ENCODE assay signal across 14 cellular contexts in genomic region chr2:113376248-113376934, GRCh38.
DNase-seq lines count a peak whose midpoint lies in the region; ATAC-seq lines count a peak whose summit lies in the region.
"Had no signal": no experiment of that assay in that cellular context is flagged by ENCODE, and none has a peak within 500 bp of the region (broad histone marks: within the 10 kb centered on the region; RNA-seq: fewer than 3 reads in every experiment).

No MANE protein-coding gene starts in this region.

- H3K9me3 Mint-ChIP-seq in activated naive CD4-positive, alpha-beta T cell treated with anti-CD3 and anti-CD28 coated beads for 36 hours, result no peaks in the 10 kb centered on the region
- H3K9me3 Mint-ChIP-seq in activated naive CD4-positive, alpha-beta T cell treated with anti-CD3 and anti-CD28 coated beads, Interleukin-2, amount 10 ng/mL, durations not matched to agents 7 days and 5 days, result no peaks in the 10 kb centered on the region
- H3K9me3 Mint-ChIP-seq in stimulated activated effector memory CD8-positive, alpha-beta T cell treated with anti-CD3 and anti-CD28 coated beads, Interleukin-12 subunit alpha, Interleukin-12 subunit beta, amount 100 ng/mL, for 72 hours, result no peaks in the 10 kb centered on the region

- ATAC-seq in GM21786 (IDR thresholded peaks at IDR 0.05; ENCODE audit: unreplicated experiment) (peak; percentile 19), HG03378 (IDR thresholded peaks at IDR 0.05; ENCODE audit: unreplicated experiment) (peak; percentile 36)
- peak; percentile 40 for ATAC-seq in stimulated activated effector memory CD8-positive, alpha-beta T cell treated with anti-CD3 and anti-CD28 coated beads, Interleukin-12 subunit alpha, Interleukin-12 subunit beta, amount 100 ng/mL, for 72 hours
- ATAC-seq: esophagus mucosa had no signal

- no peaks in the 10 kb centered on the region for H3K27me3 Mint-ChIP-seq in activated naive CD4-positive, alpha-beta T cell treated with anti-CD3 and anti-CD28 coated beads for 36 hours (ENCODE audit: low read depth)
- peaks cover 15% of the 10 kb centered on the region for H3K27me3 Mint-ChIP-seq in activated naive CD4-positive, alpha-beta T cell treated with anti-CD3 and anti-CD28 coated beads, Interleukin-2, amount 10 ng/mL, durations not matched to agents 7 days and 5 days

- no peaks in the 10 kb centered on the region for H3K36me3 Mint-ChIP-seq in activated naive CD4-positive, alpha-beta T cell treated with anti-CD3 and anti-CD28 coated beads for 36 hours (ENCODE audit: low read depth)
- H3K36me3 Mint-ChIP-seq in activated naive CD4-positive, alpha-beta T cell treated with anti-CD3 and anti-CD28 coated beads, Interleukin-2, amount 10 ng/mL, durations not matched to agents 7 days and 5 days, result no peaks in the 10 kb centered on the region
- H3K36me3 Mint-ChIP-seq in stimulated activated effector memory CD8-positive, alpha-beta T cell treated with anti-CD3 and anti-CD28 coated beads, Interleukin-12 subunit alpha, Interleukin-12 subunit beta, amount 100 ng/mL, for 72 hours, result no peaks in the 10 kb centered on the region

- DNase-seq in activated naive CD4-positive, alpha-beta T cell treated with anti-CD3 and anti-CD28 coated beads for 36 hours, result peak; percentile 23
- no peak for DNase-seq in activated naive CD4-positive, alpha-beta T cell treated with anti-CD3 and anti-CD28 coated beads, Interleukin-2, amount 10 ng/mL, durations not matched to agents 7 days and 5 days
- no peak for DNase-seq in stimulated activated effector memory CD8-positive, alpha-beta T cell treated with anti-CD3 and anti-CD28 coated beads, Interleukin-12 subunit alpha, Interleukin-12 subunit beta, amount 100 ng/mL, for 72 hours (ENCODE audit: low spot score in 2 of 2)
- DNase-seq in midbrain (lab: John Stamatoyannopoulos, UW) (no peak), NCI-H2081 (lab: John Stamatoyannopoulos, UW) (no peak), NCI-H1694 treated with DMSO at 0.1 percent for 48 hours (lab: John Stamatoyannopoulos, UW) (no peak)
- DNase-seq: ACHN; central memory CD4-positive, alpha-beta T cell; mammary epithelial cell; NCI-H82; substantia nigra had no signal

- CTCF ChIA-PET in activated naive CD4-positive, alpha-beta T cell treated with anti-CD3 and anti-CD28 coated beads for 36 hours (lab: Charles Lee), result interaction anchor here (0.6 to 1.5 kb wide), 6 partner anchors 13 to 241 kb away, joined by 3 to 6 read pairs (median 4); no protein-coding TSS in a partner anchor
- CTCF ChIA-PET in activated naive CD4-positive, alpha-beta T cell treated with anti-CD3 and anti-CD28 coated beads, Interleukin-2, amount 10 ng/mL, durations not matched to agents 7 days and 5 days (lab: Charles Lee), result interaction anchor here (1.0 to 2.9 kb wide), 4 partner anchors 9 to 127 kb away, joined by 3 to 10 read pairs (median 4); no protein-coding TSS in a partner anchor

- H3K4me3 Mint-ChIP-seq in activated naive CD4-positive, alpha-beta T cell treated with anti-CD3 and anti-CD28 coated beads for 36 hours, result no peak overlapping the region
- H3K4me3 Mint-ChIP-seq in activated naive CD4-positive, alpha-beta T cell treated with anti-CD3 and anti-CD28 coated beads, Interleukin-2, amount 10 ng/mL, durations not matched to agents 7 days and 5 days, result no peak overlapping the region
- H3K4me3 Mint-ChIP-seq in stimulated activated effector memory CD8-positive, alpha-beta T cell treated with anti-CD3 and anti-CD28 coated beads, Interleukin-12 subunit alpha, Interleukin-12 subunit beta, amount 100 ng/mL, for 72 hours, result no peak overlapping the region

- peaks cover 10% of the 10 kb centered on the region for H3K4me1 Mint-ChIP-seq in activated naive CD4-positive, alpha-beta T cell treated with anti-CD3 and anti-CD28 coated beads for 36 hours (ENCODE audit: low read depth)
- H3K4me1 Mint-ChIP-seq in activated naive CD4-positive, alpha-beta T cell treated with anti-CD3 and anti-CD28 coated beads, Interleukin-2, amount 10 ng/mL, durations not matched to agents 7 days and 5 days, result peaks cover 4% of the 10 kb centered on the region
- H3K4me1 Mint-ChIP-seq in stimulated activated effector memory CD8-positive, alpha-beta T cell treated with anti-CD3 and anti-CD28 coated beads, Interleukin-12 subunit alpha, Interleukin-12 subunit beta, amount 100 ng/mL, for 72 hours, result no peaks in the 10 kb centered on the region

- intact Hi-C loops in activated naive CD4-positive, alpha-beta T cell treated with anti-CD3 and anti-CD28 coated beads for 36 hours (cut with micrococcal nuclease), result no loop called here

- H3K27ac Mint-ChIP-seq in activated naive CD4-positive, alpha-beta T cell treated with anti-CD3 and anti-CD28 coated beads for 36 hours, result no peak overlapping the region
- no peak overlapping the region for H3K27ac Mint-ChIP-seq in activated naive CD4-positive, alpha-beta T cell treated with anti-CD3 and anti-CD28 coated beads, Interleukin-2, amount 10 ng/mL, durations not matched to agents 7 days and 5 days
- H3K27ac Mint-ChIP-seq in stimulated activated effector memory CD8-positive, alpha-beta T cell treated with anti-CD3 and anti-CD28 coated beads, Interleukin-12 subunit alpha, Interleukin-12 subunit beta, amount 100 ng/mL, for 72 hours, result no peak overlapping the region
